Comparison of ENCODE assay signal across 21 cellular contexts in the genomic region with DNA sequence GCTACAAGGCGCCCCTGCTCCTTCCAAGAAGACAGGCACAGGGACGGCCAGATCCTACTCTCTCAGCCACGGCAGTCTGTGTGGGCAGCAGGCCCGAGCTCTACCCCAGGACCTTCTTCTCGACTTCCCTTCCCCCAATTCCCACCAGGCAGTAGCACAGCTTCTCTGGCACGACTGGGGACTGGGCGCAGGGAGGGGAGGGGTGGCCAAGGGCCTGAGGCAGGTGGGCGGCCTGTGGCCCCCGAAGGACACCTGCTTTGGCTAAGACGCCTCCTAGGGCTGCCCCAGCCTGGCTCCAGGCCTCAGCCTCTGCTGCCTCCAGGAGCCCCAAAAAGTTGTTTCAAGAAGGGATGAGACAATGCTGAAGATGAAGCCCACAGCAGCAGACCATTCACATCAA.
"Had no signal": no experiment of that assay in that cellular context is flagged by ENCODE, and none has a peak within 500 bp of the region (broad histone marks: within the 10 kb centered on the region; RNA-seq: fewer than 3 reads in every experiment).

No MANE protein-coding gene starts in this region.

- H3K27me3 Mint-ChIP-seq: naive B cell had no signal

- H3K27me3 ChIP-seq: dorsolateral prefrontal cortex, esophagus squamous epithelium, gastrocnemius medialis, heart right ventricle, left lung had no signal

- H3K27ac ChIP-seq: coronary artery, dorsolateral prefrontal cortex, esophagus squamous epithelium, gastrocnemius medialis, heart right ventricle, left lung, lower lobe of right lung had no signal

- DNase-seq: dermis blood vessel endothelial cell; dorsolateral prefrontal cortex; effector CD4-positive, alpha-beta T cell; effector memory CD4-positive, alpha-beta T cell; esophagus squamous epithelium; foreskin fibroblast; foreskin melanocyte; gastrocnemius medialis; glutamatergic neuron; head of caudate nucleus; heart right ventricle; hippocampal formation; left cardiac atrium; left lung; left ventricle myocardium superior; lower lobe of right lung; mesenchymal stem cell; mucosa of descending colon; naive B cell had no signal

- H3K4me3 ChIP-seq: coronary artery, dorsolateral prefrontal cortex, esophagus squamous epithelium, gastrocnemius medialis, heart right ventricle, left lung, lower lobe of right lung, mucosa of descending colon had no signal

- H3K36me3 Mint-ChIP-seq: mesothelial cell of epicardium, naive B cell had no signal

- H3K9me3 Mint-ChIP-seq: naive B cell had no signal

- H3K9me3 ChIP-seq: esophagus squamous epithelium, gastrocnemius medialis, left lung, lower lobe of right lung, mucosa of descending colon had no signal

- H3K27ac Mint-ChIP-seq: mesothelial cell of epicardium had no signal

- H3K4me1 Mint-ChIP-seq: mesothelial cell of epicardium had no signal

- H3K36me3 ChIP-seq: esophagus squamous epithelium, gastrocnemius medialis, heart right ventricle, left lung, lower lobe of right lung had no signal

- H3K4me1 ChIP-seq: gastrocnemius medialis had no signal

- H3K4me3 Mint-ChIP-seq: mesothelial cell of epicardium, naive B cell had no signal
